Comparison of ENCODE assay signal across 16 cellular contexts in the genomic region with DNA sequence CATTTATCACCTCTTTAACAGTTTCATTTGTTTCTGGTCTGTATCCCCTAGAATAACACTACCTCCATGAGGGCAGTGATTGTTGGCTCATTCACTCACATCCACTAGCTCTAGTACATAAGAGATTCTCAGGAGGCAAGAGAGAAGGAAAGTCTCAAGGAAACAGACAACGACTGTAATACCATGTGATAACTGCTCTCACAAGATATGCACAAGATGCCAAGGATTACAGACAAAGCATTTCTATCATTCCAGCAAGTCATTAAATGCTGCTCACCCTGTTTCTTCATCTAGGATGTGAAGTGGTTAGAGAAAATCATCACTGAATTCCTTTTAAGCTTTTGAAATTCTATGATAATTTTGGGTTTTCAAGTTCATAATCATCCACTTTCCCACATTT.
DNase-seq lines count a peak whose midpoint lies in the region; ATAC-seq and TF ChIP-seq lines count a peak whose summit lies in the region.
"Had no signal": no experiment of that assay in that cellular context is flagged by ENCODE, and none has a peak within 500 bp of the region (broad histone marks: within the 10 kb centered on the region; RNA-seq: fewer than 3 reads in every experiment).

No MANE protein-coding gene starts in this region.

- H3K4me3 ChIP-seq in smooth muscle cell: no peak overlapping the region
- H3K4me3 ChIP-seq: skin epidermis, thoracic aorta had no signal

- H3K27me3 ChIP-seq in smooth muscle cell (ENCODE audit: low read depth): no peaks in the 10 kb centered on the region

- no peak overlapping the region for H3K9ac ChIP-seq in smooth muscle cell (ENCODE audit: low read depth)

- H3K4me1 ChIP-seq in smooth muscle cell (ENCODE audit: low read depth): peaks cover 9% of the 10 kb centered on the region

- peaks cover 8% of the 10 kb centered on the region for H3K79me2 ChIP-seq in smooth muscle cell (ENCODE audit: low read depth)

- DNase-seq in EL (peak; percentile 22), amniotic epithelial cell (ENCODE audit: low read depth) (peak; percentile 87), foreskin melanocyte (peak; percentile 93), smooth muscle cell (lab: John Stamatoyannopoulos, UW; ENCODE audit: unreplicated experiment) (no peak), SIG-M5 (lab: John Stamatoyannopoulos, UW) (no peak), SK-N-DZ (ENCODE audit: low spot score) (no peak)
- DNase-seq: activated CD8-positive, alpha-beta T cell treated with anti-CD3 and anti-CD28 coated beads, Interleukin-2, amount 10 ng/mL, durations not matched to agents 7 days and 5 days; cerebellar nuclear complex; KBM-7; NCI-H1092 treated with DMSO at 0.1 percent for 48 hours; SW 1271; WERI-Rb-1 had no signal

- no peaks in the 10 kb centered on the region for H3K9me3 ChIP-seq in smooth muscle cell (replicated peaks; ENCODE audit: low read depth)
- H3K9me3 ChIP-seq: thoracic aorta had no signal

- no peak for ATAC-seq in GM18873 (IDR thresholded peaks at IDR 0.05; ENCODE audit: low FRiP score, unreplicated experiment)
- ATAC-seq: activated CD8-positive, alpha-beta T cell treated with anti-CD3 and anti-CD28 coated beads, Interleukin-2, amount 10 ng/mL, durations not matched to agents 7 days and 5 days; Panc1 had no signal

- H3F3A ChIP-seq in smooth muscle cell (ENCODE audit: low read depth): peaks cover 6% of the 10 kb centered on the region

- no peak for TF ChIP-seq CTCF in smooth muscle cell (IDR thresholded peaks at IDR 0.05; ENCODE audit: borderline replicate concordance, insufficient read depth, poor library complexity, severe bottlenecking)

- no peak overlapping the region for H2AFZ ChIP-seq in smooth muscle cell (ENCODE audit: low read depth)

- H4K20me1 ChIP-seq in smooth muscle cell (ENCODE audit: low read depth): no peaks in the 10 kb centered on the region

- no peaks in the 10 kb centered on the region for H3K36me3 ChIP-seq in smooth muscle cell (ENCODE audit: low read depth)
- H3K36me3 ChIP-seq: WERI-Rb-1 had no signal

- 0% methylated on average over 1 of the region's 1 CpG for WGBS in smooth muscle cell (ENCODE audit: low lambda C conversion rate)

- H3K27ac ChIP-seq in smooth muscle cell (ENCODE audit: low read depth): no peak overlapping the region
- H3K27ac ChIP-seq: skin epidermis, thoracic aorta, WERI-Rb-1 had no signal

- peak overlapping the region; percentile 10 for H3K4me2 ChIP-seq in smooth muscle cell

Comparison
In these comparisons a context has a peak if more than half of its experiments do, and no peak if none do; other contexts are left out.
1. DNase-seq: peak in EL (single experiment), amniotic epithelial cell (single experiment) and foreskin melanocyte (single experiment); none in smooth muscle cell (single experiment), SIG-M5 (single experiment) and SK-N-DZ (single experiment).